In genomic region chr2:130873700-130874346, GRCh38 we compare ENCODE assay signal across 8 cellular contexts. TPM values are rescaled to one million over a fixed set of nuclear protein-coding genes. Genes with fewer than 3 reads are reported as not detected.
DNase-seq lines count a peak whose midpoint lies in the region; ATAC-seq and TF ChIP-seq lines count a peak whose summit lies in the region.

No MANE protein-coding gene starts in this region.

- no peak overlapping the region for H3K4me3 ChIP-seq in LNCaP clone FGC (ENCODE audit: low read depth, low read length)

- TF ChIP-seq CTCF in LNCaP clone FGC (IDR thresholded peaks at IDR 0.05; ENCODE audit: control insufficient read depth, extremely low read depth, insufficient read depth), result peak; percentile 78

- ATAC-seq in GM21825 (IDR thresholded peaks at IDR 0.05; ENCODE audit: unreplicated experiment), result peak; percentile 90
- peak; percentile 62 for ATAC-seq in activated naive CD8-positive, alpha-beta T cell treated with anti-CD3 and anti-CD28 coated beads, Interleukin-2, amount 10 ng/mL, durations not matched to agents 7 days and 5 days (ENCODE audit: low read depth)

- peaks cover 15% of the 10 kb centered on the region for H3K27me3 Mint-ChIP-seq in activated naive CD8-positive, alpha-beta T cell treated with anti-CD3 and anti-CD28 coated beads, Interleukin-2, amount 10 ng/mL, durations not matched to agents 7 days and 5 days

- no peaks in the 10 kb centered on the region for H3K9me3 Mint-ChIP-seq in activated naive CD8-positive, alpha-beta T cell treated with anti-CD3 and anti-CD28 coated beads, Interleukin-2, amount 10 ng/mL, durations not matched to agents 7 days and 5 days

- no peaks in the 10 kb centered on the region for H3K36me3 Mint-ChIP-seq in activated naive CD8-positive, alpha-beta T cell treated with anti-CD3 and anti-CD28 coated beads, Interleukin-2, amount 10 ng/mL, durations not matched to agents 7 days and 5 days

- intact Hi-C loops in cardiac septum (cut with DNase I), result loop anchor here (2.0 kb wide), 1 partner anchor 75 kb away; no protein-coding TSS in a partner anchor

- H3K27ac Mint-ChIP-seq in activated naive CD8-positive, alpha-beta T cell treated with anti-CD3 and anti-CD28 coated beads, Interleukin-2, amount 10 ng/mL, durations not matched to agents 7 days and 5 days, result no peak overlapping the region

- H3K4me1 Mint-ChIP-seq in activated naive CD8-positive, alpha-beta T cell treated with anti-CD3 and anti-CD28 coated beads, Interleukin-2, amount 10 ng/mL, durations not matched to agents 7 days and 5 days, result no peaks in the 10 kb centered on the region

- POLR2A ChIA-PET in activated naive CD8-positive, alpha-beta T cell treated with anti-CD3 and anti-CD28 coated beads, Interleukin-2, amount 10 ng/mL, durations not matched to agents 7 days and 5 days (lab: Charles Lee), result interaction anchor here (1.4 kb wide), 1 partner anchor 77 kb away, joined by 15 read pairs; no protein-coding TSS in a partner anchor

- DNase-seq in ELF-1 (ENCODE audit: low read depth, low spot score) (peak; percentile 78), LNCaP clone FGC (ENCODE audit: low read depth) (no peak), SKM-1 treated with dmso at 0.1 percent for 144 hours (lab: John Stamatoyannopoulos, UW; ENCODE audit: unreplicated experiment) (peak; percentile 36), cardiac septum (ENCODE audit: low spot score) (peak; percentile 77), pulmonary artery endothelial cell (ENCODE audit: low read depth, low spot score) (peak; percentile 10), OCI-M2 (lab: John Stamatoyannopoulos, UW; ENCODE audit: unreplicated experiment) (no peak)
- DNase-seq in activated naive CD8-positive, alpha-beta T cell treated with anti-CD3 and anti-CD28 coated beads, Interleukin-2, amount 10 ng/mL, durations not matched to agents 7 days and 5 days, result peak; percentile 69

- no peak overlapping the region for H3K4me3 Mint-ChIP-seq in activated naive CD8-positive, alpha-beta T cell treated with anti-CD3 and anti-CD28 coated beads, Interleukin-2, amount 10 ng/mL, durations not matched to agents 7 days and 5 days

RNA-seq across cellular contexts. Expression of gene ARHGEF4, which starts 37.1 kb away (rescaled TPM):
- 1 to 10 TPM; 3.7 to 5.4 TPM for total RNA-seq in activated naive CD8-positive, alpha-beta T cell treated with anti-CD3 and anti-CD28 coated beads, Interleukin-2, amount 10 ng/mL, durations not matched to agents 7 days and 5 days
- 3.9 TPM for total RNA-seq in cardiac septum
- 0.14 TPM in 1 of 2 replicates, not detected in the other for total RNA-seq in pulmonary artery endothelial cell

Comparison
In these comparisons a context has a peak if more than half of its experiments do, and no peak if none do; other contexts are left out.
1. DNase-seq: peak in ELF-1 (single experiment), SKM-1 treated with dmso at 0.1 percent for 144 hours (single experiment), activated naive CD8-positive, alpha-beta T cell treated with anti-CD3 and anti-CD28 coated beads, Interleukin-2, amount 10 ng/mL, durations not matched to agents 7 days and 5 days (single experiment), cardiac septum (single experiment) and pulmonary artery endothelial cell (single experiment); none in LNCaP clone FGC (single experiment) and OCI-M2 (single experiment).